18 cellular contexts compared by ENCODE assay signal in the genomic region with DNA sequence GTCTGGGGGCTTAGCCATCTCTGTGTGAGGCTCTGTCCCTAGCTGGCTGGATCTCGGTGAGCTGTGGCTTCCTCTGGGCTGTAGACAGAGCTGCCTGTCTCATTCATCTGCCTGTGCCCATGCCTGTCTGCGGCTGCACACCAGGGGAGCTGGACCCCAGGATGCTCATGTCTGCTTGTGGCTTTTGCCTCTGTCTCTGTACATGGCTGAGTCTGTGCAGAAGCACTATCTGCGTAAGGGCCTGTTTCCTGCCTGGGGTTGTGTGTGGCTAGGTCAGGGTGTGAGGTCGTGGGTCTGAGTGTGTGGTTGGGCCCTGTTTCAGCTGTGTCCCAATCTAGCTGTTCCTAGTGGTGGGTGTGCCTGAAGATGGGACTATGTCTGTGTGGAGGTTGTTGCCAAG.
DNase-seq lines count a peak whose midpoint lies in the region; ATAC-seq, FAIRE-seq and TF ChIP-seq lines count a peak whose summit lies in the region.
"Had no signal": no experiment of that assay in that cellular context is flagged by ENCODE, and none has a peak within 500 bp of the region (broad histone marks: within the 10 kb centered on the region; RNA-seq: fewer than 3 reads in every experiment).

No MANE protein-coding gene starts in this region.

- no peaks in the 10 kb centered on the region for H4K20me1 ChIP-seq in H1 (replicated peaks in 1 of 2; ENCODE audit: control insufficient read depth in 1 of 2, insufficient read depth in 2 of 2, low read length in 2 of 2)

- H2BK12ac ChIP-seq in H1 (ENCODE audit: low read depth, low read length) (no peak overlapping the region), neuronal stem cell (ENCODE audit: low read length) (no peak overlapping the region)

- H3K4me2 ChIP-seq in H1 (ENCODE audit: insufficient read depth in 1 of 2, low read depth in 2 of 2, low read length in 2 of 2) = no peak overlapping the region
- no peak overlapping the region for H3K4me2 ChIP-seq in neuronal stem cell (ENCODE audit: insufficient read depth, low read length, poor library complexity, severe bottlenecking)
- H3K4me2 ChIP-seq: A549 had no signal

- H3K79me1 ChIP-seq in H1 (ENCODE audit: low read depth, low read length) (no peaks in the 10 kb centered on the region), neuronal stem cell (ENCODE audit: low read depth, low read length) (no peaks in the 10 kb centered on the region)

- intact Hi-C loops in CD4-positive, alpha-beta memory T cell (cut with micrococcal nuclease) = no loop called here
- intact Hi-C loops in adrenal gland (cut with DNase I) = no loop called here

- H3K14ac ChIP-seq in H1 (ENCODE audit: insufficient read length) (no peak overlapping the region), neuronal stem cell (ENCODE audit: low read length) (no peak overlapping the region)

- no peak overlapping the region for H3K4me3 Mint-ChIP-seq in CD4-positive, alpha-beta memory T cell
- no peak overlapping the region for H3K4me3 Mint-ChIP-seq in stimulated activated memory B cell treated with anti-CD40 and anti-IgM and Interleukin-4, amounts not matched to agents 10 μg/mL and 1 μg/mL and 100 μg/mL, for 72 hours
- H3K4me3 Mint-ChIP-seq: CD8-positive, alpha-beta T cell; IgD-negative memory B cell had no signal

- H3K36me3 Mint-ChIP-seq in CD4-positive, alpha-beta memory T cell = no peaks in the 10 kb centered on the region
- no peaks in the 10 kb centered on the region for H3K36me3 Mint-ChIP-seq in stimulated activated memory B cell treated with anti-CD40 and anti-IgM and Interleukin-4, amounts not matched to agents 10 μg/mL and 1 μg/mL and 100 μg/mL, for 72 hours
- H3K36me3 Mint-ChIP-seq: CD8-positive, alpha-beta T cell; IgD-negative memory B cell had no signal

- no peak overlapping the region for H3K56ac ChIP-seq in H1 (replicated peaks; ENCODE audit: insufficient read length, low read depth, low read length)

- H4K5ac ChIP-seq in H1 (ENCODE audit: insufficient read length, low read depth, low read length) = no peak overlapping the region

- no peaks in the 10 kb centered on the region for H3K27me3 ChIP-seq in H1 (replicated peaks in 1 of 4; ENCODE audit: control insufficient read depth in 3 of 4, extremely low read depth in 1 of 4, insufficient read depth in 3 of 4, low read length in 3 of 4)
- peaks cover 0 to 35% (median 0%) of the 10 kb centered on the region in 3 experiments for H3K27me3 ChIP-seq in neuronal stem cell (ENCODE audit: control insufficient read depth in 3 of 3, insufficient read depth in 3 of 3, low read depth in 1 of 3, low read length in 3 of 3)
- H3K27me3 ChIP-seq in CD4-positive, alpha-beta memory T cell (ENCODE audit: insufficient read depth, low read length) = no peaks in the 10 kb centered on the region
- H3K27me3 ChIP-seq in adrenal gland = no peaks in the 10 kb centered on the region
- H3K27me3 ChIP-seq: BE2C had no signal

- H2AFZ ChIP-seq in H1 (ENCODE audit: low read length) (no peak overlapping the region), neuronal stem cell (ENCODE audit: low read length) (no peak overlapping the region)

- H2BK5ac ChIP-seq in H1 (ENCODE audit: low read depth, low read length) (0 out of 2 replicates have a peak overlapping the region, but pooled peaks have one; percentile 3), neuronal stem cell (ENCODE audit: low read length) (no peak overlapping the region)

- H3K36me3 ChIP-seq in HEK293 (ENCODE audit: control insufficient read depth in 2 of 2, insufficient read depth in 1 of 2, low read length in 2 of 2) (no peaks in the 10 kb centered on the region), H1 (ENCODE audit: control insufficient read depth in 2 of 4, insufficient read depth in 4 of 4, low read length in 3 of 4) (no peaks in the 10 kb centered on the region), neuronal stem cell (replicated peaks in 1 of 2; ENCODE audit: control insufficient read depth in 2 of 2, insufficient read depth in 2 of 2, low read length in 2 of 2) (no peaks in the 10 kb centered on the region), adrenal gland (replicated peaks in 1 of 2) (no peaks in the 10 kb centered on the region)
- H3K36me3 ChIP-seq in CD4-positive, alpha-beta memory T cell (ENCODE audit: insufficient read depth, low read length) = no peaks in the 10 kb centered on the region
- H3K36me3 ChIP-seq: BE2C had no signal

- TF ChIP-seq RAD21 in H1 (IDR thresholded peaks at IDR 0.05 in 1 of 2, conservative IDR thresholded peaks at IDR 0.05 in 1 of 2; ENCODE audit: low read depth in 2 of 2, low read length in 2 of 2) = no peak

- no peak for TF ChIP-seq CTCF in HEK293 (tag by site-specific recombination; IDR thresholded peaks at IDR 0.05)
- no peak for TF ChIP-seq CTCF in H1 (IDR thresholded peaks at IDR 0.05; ENCODE audit: control extremely low read depth in 1 of 3, insufficient read depth in 1 of 3, low read depth in 1 of 3, low read length in 3 of 3)
- TF ChIP-seq CTCF in adrenal gland (IDR thresholded peaks at IDR 0.05) = no peak

- H2BK20ac ChIP-seq in H1 (ENCODE audit: low read length) = no peak overlapping the region; the same call in 1 of the 2 replicates

- no peaks in the 10 kb centered on the region for H3K4me1 Mint-ChIP-seq in CD4-positive, alpha-beta memory T cell
- H3K4me1 Mint-ChIP-seq in stimulated activated memory B cell treated with anti-CD40 and anti-IgM and Interleukin-4, amounts not matched to agents 10 μg/mL and 1 μg/mL and 100 μg/mL, for 72 hours = no peaks in the 10 kb centered on the region
- H3K4me1 Mint-ChIP-seq: IgD-negative memory B cell had no signal

- TF ChIP-seq POLR2A in H1 (IDR thresholded peaks at IDR 0.05; ENCODE audit: control extremely low read depth in 1 of 2, low read depth in 2 of 2, low read length in 2 of 2) (no peak), adrenal gland (IDR thresholded peaks at IDR 0.05) (no peak)

- H3K79me2 ChIP-seq in H1 (ENCODE audit: control insufficient read depth in 1 of 2, insufficient read depth in 2 of 2, low read length in 2 of 2) = no peaks in the 10 kb centered on the region

- no peak for FAIRE-seq in H1 (lab: Jason Lieb, UNC)
- FAIRE-seq: A549, H54 had no signal

- H2AK5ac ChIP-seq in H1 (ENCODE audit: low read depth, low read length) = no peak overlapping the region
- H2AK5ac ChIP-seq in neuronal stem cell (ENCODE audit: low read depth, low read length) = no peak overlapping the region

- H3K23ac ChIP-seq in H1 (ENCODE audit: insufficient read length) (no peak overlapping the region), neuronal stem cell (ENCODE audit: low read depth, low read length, poor library complexity) (peak overlapping the region; percentile 21)

- H3K18ac ChIP-seq in H1 (ENCODE audit: extremely low read depth, low read length) = no peak overlapping the region
- H3K18ac ChIP-seq in neuronal stem cell (ENCODE audit: low read length) = no peak overlapping the region

- H3K4ac ChIP-seq in H1 (replicated peaks; ENCODE audit: insufficient read length, low read depth, low read length) (no peak overlapping the region), neuronal stem cell (ENCODE audit: low read length) (no peak overlapping the region)

- TF ChIP-seq EP300 in H1 (IDR thresholded peaks at IDR 0.05; ENCODE audit: borderline replicate concordance in 1 of 2, low read depth in 2 of 2, low read length in 2 of 2) = no peak

- CTCF ChIA-PET in HEK293 (lab: Yijun Ruan, JAX) = interaction anchor here (1.0 kb wide), 1 partner anchor 253 kb away, joined by 3 read pairs; no protein-coding TSS in a partner anchor
- CTCF ChIA-PET in H1 (lab: Charles Lee; ENCODE audit: partially characterized antibody) = interaction anchor here (0.7 to 2.2 kb wide), 6 partner anchors 9 to 109 kb away, joined by 3 to 8 read pairs (median 4); no protein-coding TSS in a partner anchor
- CTCF ChIA-PET in CD4-positive, alpha-beta memory T cell (lab: Charles Lee; ENCODE audit: partially characterized antibody) = interaction anchor here (1.0 kb wide), 1 partner anchor 10 kb away, joined by 3 read pairs; no protein-coding TSS in a partner anchor

- H3K4me1 ChIP-seq in HEK293 (ENCODE audit: control insufficient read depth, insufficient read depth, low read length) = no peaks in the 10 kb centered on the region; the same call in 1 of the 2 replicates
- peaks cover 0 to 15% (median 4%) of the 10 kb centered on the region in 4 experiments; a peak in 5 of 7 replicates for H3K4me1 ChIP-seq in H1 (replicated peaks in 1 of 4; ENCODE audit: control insufficient read depth in 3 of 4, insufficient read depth in 4 of 4, low read length in 3 of 4)
- no peaks in the 10 kb centered on the region for H3K4me1 ChIP-seq in neuronal stem cell (ENCODE audit: control insufficient read depth in 2 of 2, insufficient read depth in 1 of 2, low read depth in 1 of 2, low read length in 2 of 2)
- no peaks in the 10 kb centered on the region for H3K4me1 ChIP-seq in CD4-positive, alpha-beta memory T cell (ENCODE audit: insufficient read depth, low read length)
- no peaks in the 10 kb centered on the region for H3K4me1 ChIP-seq in adrenal gland (replicated peaks in 1 of 2)
- H3K4me1 ChIP-seq: A549, Caco-2 had no signal

- H3K23me2 ChIP-seq in H1 (ENCODE audit: low read depth, low read length) = no peaks in the 10 kb centered on the region

- no peak for ATAC-seq in HG02798 (IDR thresholded peaks at IDR 0.05; ENCODE audit: poor library complexity, unreplicated experiment)
- no peak for ATAC-seq in stimulated activated memory B cell treated with anti-CD40 and anti-IgM and Interleukin-4, amounts not matched to agents 10 μg/mL and 1 μg/mL and 100 μg/mL, for 72 hours
- ATAC-seq: A549; CD8-positive, alpha-beta T cell; HCT116 had no signal

- H3K9me3 ChIP-seq in HEK293 (ENCODE audit: control insufficient read depth, insufficient read depth, low read depth, low read length) (no peaks in the 10 kb centered on the region), H1 (ENCODE audit: insufficient read depth in 2 of 2, low read depth in 1 of 2, low read length in 1 of 2) (no peaks in the 10 kb centered on the region), neuronal stem cell (replicated peaks in 1 of 2; ENCODE audit: control insufficient read depth in 2 of 2, insufficient read depth in 1 of 2, low read depth in 1 of 2, low read length in 2 of 2) (no peaks in the 10 kb centered on the region), adrenal gland (replicated peaks in 1 of 3) (no peaks in the 10 kb centered on the region)
- H3K9me3 ChIP-seq in CD4-positive, alpha-beta memory T cell (ENCODE audit: control insufficient read depth in 1 of 2, low read length in 2 of 2) = no peaks in the 10 kb centered on the region
- H3K9me3 ChIP-seq: A549, BE2C, Caco-2 had no signal

- peaks cover 0 to 4% (median 0%) of the 10 kb centered on the region in 8 donors for H3K9me3 Mint-ChIP-seq in CD4-positive, alpha-beta memory T cell
- H3K9me3 Mint-ChIP-seq in stimulated activated memory B cell treated with anti-CD40 and anti-IgM and Interleukin-4, amounts not matched to agents 10 μg/mL and 1 μg/mL and 100 μg/mL, for 72 hours = no peaks in the 10 kb centered on the region
- H3K9me3 Mint-ChIP-seq: CD8-positive, alpha-beta T cell; IgD-negative memory B cell had no signal

- H3K27ac Mint-ChIP-seq in CD4-positive, alpha-beta memory T cell = no peak overlapping the region
- no peak overlapping the region for H3K27ac Mint-ChIP-seq in stimulated activated memory B cell treated with anti-CD40 and anti-IgM and Interleukin-4, amounts not matched to agents 10 μg/mL and 1 μg/mL and 100 μg/mL, for 72 hours
- H3K27ac Mint-ChIP-seq: CD8-positive, alpha-beta T cell; IgD-negative memory B cell had no signal

- no peak overlapping the region for H4K91ac ChIP-seq in H1 (replicated peaks; ENCODE audit: insufficient read length, low read length)
- H4K91ac ChIP-seq in neuronal stem cell (ENCODE audit: low read depth, low read length, poor library complexity) = no peak overlapping the region

- H2BK120ac ChIP-seq in H1 (replicated peaks; ENCODE audit: low read depth, low read length) = no peak overlapping the region
- H2BK120ac ChIP-seq in neuronal stem cell (ENCODE audit: low read depth, low read length) = no peak overlapping the region

- H4K8ac ChIP-seq in H1 (ENCODE audit: extremely low read depth, insufficient read depth, low read length) = no peak overlapping the region
- no peak overlapping the region for H4K8ac ChIP-seq in neuronal stem cell (ENCODE audit: low read depth, low read length)

- H3K27ac ChIP-seq in HEK293 (ENCODE audit: extremely low read depth, low read depth, low read length) (no peak overlapping the region), H1 (ENCODE audit: low read depth, low read length) (no peak overlapping the region), neuronal stem cell (replicated peaks; ENCODE audit: low read length) (no peak overlapping the region), adrenal gland (no peak overlapping the region)
- no peak overlapping the region for H3K27ac ChIP-seq in CD4-positive, alpha-beta memory T cell (ENCODE audit: low read depth, low read length)
- H3K27ac ChIP-seq: A549, C4-2B had no signal

- H2BK15ac ChIP-seq in H1 (ENCODE audit: low read length) (0 out of 2 replicates have a peak overlapping the region, but pooled peaks have one; percentile 3), neuronal stem cell (ENCODE audit: low read length) (no peak overlapping the region)

- no peak overlapping the region for H3K4me3 ChIP-seq in HEK293 (ENCODE audit: low read depth, low read length)
- H3K4me3 ChIP-seq in Jurkat, Clone E6-1 (ENCODE audit: low read length) = no peak overlapping the region
- no peak overlapping the region for H3K4me3 ChIP-seq in H1 (ENCODE audit: extremely low read depth in 1 of 4, insufficient read depth in 2 of 4, low read depth in 3 of 4, low read length in 4 of 4)
- no peak overlapping the region for H3K4me3 ChIP-seq in neuronal stem cell (ENCODE audit: low read length in 2 of 2)
- H3K4me3 ChIP-seq in CD4-positive, alpha-beta memory T cell (ENCODE audit: low read length in 2 of 2) = no peak overlapping the region
- no peak overlapping the region for H3K4me3 ChIP-seq in adrenal gland
- H3K4me3 ChIP-seq: A549 had no signal

- H3K9ac ChIP-seq in H1 (replicated peaks in 1 of 4; ENCODE audit: extremely low read depth in 1 of 4, low read depth in 3 of 4, low read length in 3 of 4) (no peak overlapping the region), neuronal stem cell (ENCODE audit: low read depth, low read length, poor library complexity) (no peak overlapping the region)

- peak; percentile 53 for DNase-seq in Jurkat, Clone E6-1 (ENCODE audit: low read depth, low spot score)
- no peak for DNase-seq in H1 (ENCODE audit: low read depth in 1 of 2, low spot score in 2 of 2)
- DNase-seq in neuronal stem cell (ENCODE audit: low spot score) = no peak
- no peak for DNase-seq in CD4-positive, alpha-beta memory T cell
- DNase-seq in adrenal gland = no peak
- DNase-seq: BE2C; Caco-2; CD8-positive, alpha-beta T cell; DND-41; GDM1 had no signal

- POLR2A ChIA-PET in HEK293 (lab: Yijun Ruan, JAX) = no interaction called here
- POLR2A ChIA-PET in H1 (lab: Charles Lee; ENCODE audit: partially characterized antibody) = interaction anchor here (1.7 kb wide), 1 partner anchor 10 kb away, joined by 6 read pairs; no protein-coding TSS in a partner anchor
- POLR2A ChIA-PET in CD4-positive, alpha-beta memory T cell (lab: Charles Lee; ENCODE audit: partially characterized antibody) = no interaction called here

- peaks cover 6 to 24% of the 10 kb centered on the region in 2 donors for H3K27me3 Mint-ChIP-seq in CD4-positive, alpha-beta memory T cell
- H3K27me3 Mint-ChIP-seq in stimulated activated memory B cell treated with anti-CD40 and anti-IgM and Interleukin-4, amounts not matched to agents 10 μg/mL and 1 μg/mL and 100 μg/mL, for 72 hours = peaks cover 25% of the 10 kb centered on the region

- 75% methylated on average over 4 of the region's 4 CpGs; no CpG with 5 or more reads in 1 of the 2 experiments for WGBS in H1 (ENCODE audit: extremely low coverage in 1 of 2, insufficient coverage in 1 of 2, insufficient read length in 1 of 2, insufficient replicate concordance in 2 of 2, low coverage in 1 of 2, low lambda C conversion rate in 2 of 2, missing lambda C conversion rate in 1 of 2), 2 experiments
- WGBS in neuronal stem cell (ENCODE audit: extremely low coverage in 2 of 2, insufficient read length in 2 of 2, insufficient replicate concordance in 1 of 2), 2 donors = no CpG with 5 or more reads among the region's 4 CpGs
- 28 to 77% (median 56%) methylated on average over 4 of the region's 4 CpGs for WGBS in adrenal gland, 4 donors
